Comparison of ENCODE assay signal across 23 cellular contexts in genomic region chr2:40886100-40886499, GRCh38.
"Had no signal": no experiment of that assay in that cellular context is flagged by ENCODE, and none has a peak within 500 bp of the region (broad histone marks: within the 10 kb centered on the region; RNA-seq: fewer than 3 reads in every experiment).

No MANE protein-coding gene starts in this region.

- H3K27ac Mint-ChIP-seq: mesothelial cell of epicardium, naive B cell had no signal

- ATAC-seq: gastrocnemius medialis, heart right ventricle, left cardiac atrium, left lung, left ventricle myocardium superior, lower lobe of right lung, mucosa of descending colon had no signal

- DNase-seq: dermis blood vessel endothelial cell; dorsolateral prefrontal cortex; effector CD4-positive, alpha-beta T cell; effector memory CD4-positive, alpha-beta T cell; foreskin melanocyte; gastrocnemius medialis; glutamatergic neuron; head of caudate nucleus; heart right ventricle; hippocampal formation; left cardiac atrium; left lung; left ventricle myocardium superior; lower lobe of right lung; mesenchymal stem cell; mucosa of descending colon; naive B cell had no signal

- H3K27ac ChIP-seq: coronary artery, dorsolateral prefrontal cortex, esophagus muscularis mucosa, gastrocnemius medialis, heart right ventricle, left lung, lower lobe of right lung had no signal

- H3K4me1 Mint-ChIP-seq: mesothelial cell of epicardium, naive B cell had no signal

- H3K36me3 ChIP-seq: esophagus muscularis mucosa, gastrocnemius medialis, heart right ventricle, left lung, lower lobe of right lung had no signal

- H3K4me3 Mint-ChIP-seq: mesothelial cell of epicardium, naive B cell had no signal

- H3K27me3 Mint-ChIP-seq: naive B cell had no signal

- H3K4me1 ChIP-seq: esophagus muscularis mucosa, gastrocnemius medialis, heart right ventricle, left lung, lower lobe of right lung had no signal

- H3K4me3 ChIP-seq: coronary artery, dorsolateral prefrontal cortex, esophagus muscularis mucosa, gastrocnemius medialis, heart right ventricle, left lung, lower lobe of right lung, mucosa of descending colon had no signal

- H3K36me3 Mint-ChIP-seq: mesothelial cell of epicardium, naive B cell had no signal

- H3K9me3 ChIP-seq: esophagus muscularis mucosa, gastrocnemius medialis, heart right ventricle, lower lobe of right lung had no signal

- FAIRE-seq: endothelial cell of umbilical vein, islet of Langerhans, keratinocyte had no signal

- H3K27me3 ChIP-seq: esophagus muscularis mucosa, gastrocnemius medialis, heart right ventricle, left lung had no signal
